Comparison of ENCODE assay signal across 1 cellular context in genomic region chr2:109516445-109517117, GRCh38.
A peak's percentile ranks its signal among the peaks of the same experiment; 100 is the strongest.
TF ChIP-seq lines count a peak whose summit lies in the region.

No MANE protein-coding gene starts in this region.

TF ChIP-seq in HepG2, 621 proteins besides CTCF, POLR2A, EP300 and RAD21 (continued from another document and continues in another):
- 0 out of 2 replicates have a peak, but pooled peaks have one; percentile 40 for TF ChIP-seq ZNF784 (CRISPR knock-in tag; IDR thresholded peaks at IDR 0.05; ENCODE audit: borderline replicate concordance)
- TF ChIP-seq ZSCAN25 (CRISPR knock-in tag; IDR thresholded peaks at IDR 0.05) = peak; percentile 86
- no peak for TF ChIP-seq ZNF577 (CRISPR knock-in tag; IDR thresholded peaks at IDR 0.05; ENCODE audit: borderline replicate concordance, low read depth)
- no peak for TF ChIP-seq WIZ (CRISPR knock-in tag; IDR thresholded peaks at IDR 0.05)
- TF ChIP-seq STAT6 (CRISPR knock-in tag; IDR thresholded peaks at IDR 0.05; ENCODE audit: borderline replicate concordance) = no peak
- no peak for TF ChIP-seq ZNF747 (CRISPR knock-in tag; IDR thresholded peaks at IDR 0.05; ENCODE audit: borderline replicate concordance)
- TF ChIP-seq MEF2D (CRISPR knock-in tag; IDR thresholded peaks at IDR 0.05) = peak; percentile 55; the same call in 1 of the 2 replicates
- no peak for TF ChIP-seq ZNF781 (CRISPR knock-in tag; IDR thresholded peaks at IDR 0.05; ENCODE audit: borderline replicate concordance, not compliant biosample characterization)
- TF ChIP-seq KLF6 (CRISPR knock-in tag; IDR thresholded peaks at IDR 0.05) = 0 out of 2 replicates have a peak, but pooled peaks have one; percentile 55
- TF ChIP-seq ZSCAN21 (CRISPR knock-in tag; IDR thresholded peaks at IDR 0.05; ENCODE audit: borderline replicate concordance) = 0 out of 2 replicates have a peak, but pooled peaks have one; percentile 42
- no peak; the same call in 1 of the 2 replicates for TF ChIP-seq ZNF704 (CRISPR knock-in tag; IDR thresholded peaks at IDR 0.05; ENCODE audit: borderline replicate concordance)
- TF ChIP-seq GATA4 (IDR thresholded peaks at IDR 0.05; ENCODE audit: borderline replicate concordance, low read depth) = no peak
- no peak for TF ChIP-seq PCBP2 (optimal IDR thresholded peaks at IDR 0.05; ENCODE audit: low read depth, low read length, poor library complexity, severe bottlenecking)
- no peak; the same call in 1 of the 2 replicates for TF ChIP-seq ZC3H4 (CRISPR knock-in tag; IDR thresholded peaks at IDR 0.05; ENCODE audit: borderline replicate concordance)
- TF ChIP-seq FOSL1 (CRISPR knock-in tag; IDR thresholded peaks at IDR 0.05; ENCODE audit: borderline replicate concordance) = no peak
- TF ChIP-seq MXD3 (CRISPR knock-in tag; IDR thresholded peaks at IDR 0.05) = peak; percentile 66
- TF ChIP-seq ATF2 (CRISPR knock-in tag; IDR thresholded peaks at IDR 0.05) = 0 out of 2 replicates have a peak, but pooled peaks have one; percentile 51
- TF ChIP-seq PAWR (CRISPR knock-in tag; IDR thresholded peaks at IDR 0.05; ENCODE audit: borderline replicate concordance) = no peak
- TF ChIP-seq PATZ1 (CRISPR knock-in tag; IDR thresholded peaks at IDR 0.05) = 0 out of 2 replicates have a peak, but pooled peaks have one; percentile 34
- TF ChIP-seq ZNF839 (CRISPR knock-in tag; IDR thresholded peaks at IDR 0.05; ENCODE audit: borderline replicate concordance) = no peak
- no peak for TF ChIP-seq ZNF672 (CRISPR knock-in tag; IDR thresholded peaks at IDR 0.05)
- TF ChIP-seq SNAPC5 (CRISPR knock-in tag; IDR thresholded peaks at IDR 0.05; ENCODE audit: borderline replicate concordance) = 0 out of 2 replicates have a peak, but pooled peaks have one; percentile 9
- TF ChIP-seq FOXA3 (CRISPR knock-in tag; IDR thresholded peaks at IDR 0.05) = peak; percentile 25; the same call in 1 of the 2 replicates
- no peak for TF ChIP-seq ZNF326 (CRISPR knock-in tag; IDR thresholded peaks at IDR 0.05; ENCODE audit: borderline replicate concordance)
- TF ChIP-seq MIXL1 (CRISPR knock-in tag; IDR thresholded peaks at IDR 0.05) = no peak; the same call in 1 of the 2 replicates
- TF ChIP-seq NFYC (CRISPR knock-in tag; IDR thresholded peaks at IDR 0.05) = 0 out of 2 replicates have a peak, but pooled peaks have one; percentile 20
- peak; percentile 26 for TF ChIP-seq MED8 (CRISPR knock-in tag; IDR thresholded peaks at IDR 0.05; ENCODE audit: insufficient replicate concordance)
- TF ChIP-seq GZF1 (CRISPR knock-in tag; IDR thresholded peaks at IDR 0.05) = no peak
- TF ChIP-seq JUN (CRISPR knock-in tag; IDR thresholded peaks at IDR 0.05) = 0 out of 2 replicates have a peak, but pooled peaks have one; percentile 42
- TF ChIP-seq ZNF605 (CRISPR knock-in tag; IDR thresholded peaks at IDR 0.05) = peak; percentile 68; the same call in 1 of the 2 replicates
- TF ChIP-seq HOXA9 (CRISPR knock-in tag; IDR thresholded peaks at IDR 0.05; ENCODE audit: borderline replicate concordance) = no peak
- no peak for TF ChIP-seq ZNF280D (CRISPR knock-in tag; IDR thresholded peaks at IDR 0.05)
- TF ChIP-seq IKZF5 (CRISPR knock-in tag; IDR thresholded peaks at IDR 0.05) = peak; percentile 86; the same call in 1 of the 2 replicates
- no peak for TF ChIP-seq RFX5 (IDR thresholded peaks at IDR 0.05; ENCODE audit: low read depth, low read length)
- TF ChIP-seq ZNF430 (CRISPR knock-in tag; IDR thresholded peaks at IDR 0.05) = peak; percentile 83; the same call in 1 of the 2 replicates
- no peak for TF ChIP-seq ZBTB46 (CRISPR knock-in tag; IDR thresholded peaks at IDR 0.05; ENCODE audit: borderline replicate concordance)
- no peak for TF ChIP-seq TGIF2 (CRISPR knock-in tag; IDR thresholded peaks at IDR 0.05)
- no peak for TF ChIP-seq SP2 (CRISPR knock-in tag; IDR thresholded peaks at IDR 0.05)
- TF ChIP-seq E2F1 (CRISPR knock-in tag; IDR thresholded peaks at IDR 0.05) = no peak
- no peak for TF ChIP-seq NR2C2 (CRISPR knock-in tag; IDR thresholded peaks at IDR 0.05; ENCODE audit: borderline replicate concordance)
- peak; percentile 69; the same call in 1 of the 2 replicates for TF ChIP-seq HIC2 (CRISPR knock-in tag; IDR thresholded peaks at IDR 0.05; ENCODE audit: low read depth)
- TF ChIP-seq MAF1 (CRISPR knock-in tag; IDR thresholded peaks at IDR 0.05; ENCODE audit: borderline replicate concordance) = no peak
- TF ChIP-seq SALL1 (CRISPR knock-in tag; IDR thresholded peaks at IDR 0.05) = peak; percentile 75
- 0 out of 2 replicates have a peak, but pooled peaks have one; percentile 45 for TF ChIP-seq TP53 (CRISPR knock-in tag; conservative IDR thresholded peaks at IDR 0.05)
- TF ChIP-seq ZNF615 (CRISPR knock-in tag; IDR thresholded peaks at IDR 0.05; ENCODE audit: borderline replicate concordance) = no peak
